Comparison of ENCODE assay signal across 28 cellular contexts in the genomic region with DNA sequence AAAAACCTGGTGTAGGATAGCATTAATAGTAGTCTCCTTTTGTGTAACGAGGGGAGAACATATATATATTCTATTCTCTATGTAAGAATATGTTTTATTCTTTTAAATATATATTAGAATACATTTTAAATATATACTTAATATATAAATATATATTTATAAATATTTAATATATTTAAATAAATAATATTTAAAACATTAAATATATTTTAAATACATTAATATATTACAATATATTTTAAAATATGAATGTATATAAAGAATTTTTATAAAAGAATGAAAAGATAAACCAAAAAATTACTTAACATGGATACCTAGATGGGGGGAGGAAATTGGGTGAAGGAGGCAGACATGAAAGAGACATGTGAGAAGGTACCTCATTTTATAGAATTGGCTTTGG. TPM values are rescaled to one million over a fixed set of nuclear protein-coding genes. Genes with fewer than 3 reads are reported as not detected.
"Had no signal": no experiment of that assay in that cellular context is flagged by ENCODE, and none has a peak within 500 bp of the region (broad histone marks: within the 10 kb centered on the region; RNA-seq: fewer than 3 reads in every experiment).

No MANE protein-coding gene starts in this region.

- H3K9me3 ChIP-seq: left lung, lower lobe of right lung, neutrophil, right lobe of liver, spleen had no signal

- H3K4me1 ChIP-seq: left lung, lower lobe of right lung, neural progenitor cell, right atrium auricular region, right lobe of liver, spleen, tibial nerve, uterus had no signal

- H3K9ac ChIP-seq: neural progenitor cell had no signal

- FAIRE-seq: keratinocyte had no signal

- H3K27ac ChIP-seq: hepatocyte, left lung, lower lobe of right lung, neural progenitor cell, neutrophil, right atrium auricular region, right lobe of liver, spleen, tibial nerve, uterus had no signal

- ATAC-seq: left colon; left lung; lower lobe of right lung; natural killer cell; right lobe of liver; stimulated activated memory B cell treated with anti-CD40 and anti-IgM and Interleukin-4, amounts not matched to agents 10 μg/mL and 1 μg/mL and 100 μg/mL, for 72 hours; stimulated activated naive CD8-positive, alpha-beta T cell treated with anti-CD3 and anti-CD28 coated beads, Interleukin-15, amount 100 ng/mL, for 72 hours had no signal

- H3K36me3 ChIP-seq: left lung, lower lobe of right lung, neural progenitor cell, neutrophil, right atrium auricular region, spleen, tibial nerve, uterus had no signal

- DNase-seq: left colon; left lung; lower lobe of right lung; mammary epithelial cell; mesenchymal stem cell; naive B cell; natural killer cell; nephron progenitor cell; occipital lobe; right lobe of liver; spleen; stimulated activated CD4-positive, alpha-beta T cell treated with anti-CD3 and anti-CD28 coated beads, Interleukin-4, amount 100 ng/mL, for 4 hours; stimulated activated CD8-positive, alpha-beta memory T cell treated with anti-CD3 and anti-CD28 coated beads, Interleukin-4, amount 100 ng/mL, for 48 hours; stimulated activated naive CD4-positive, alpha-beta T cell treated with Interleukin-2 at 50 U/mL for 16 hours; stimulated activated naive CD8-positive, alpha-beta T cell treated with anti-CD3 and anti-CD28 coated beads, Interleukin-15, amount 100 ng/mL, for 72 hours; substantia nigra; uterus had no signal

- H3K4me3 ChIP-seq: hepatocyte, left lung, lower lobe of right lung, neural progenitor cell, right atrium auricular region, right lobe of liver, spleen, tibial nerve, uterus had no signal

RNA-seq across cellular contexts. Expression of gene ZNF831, which starts 53.0 kb away (rescaled TPM):
- total RNA-seq: hepatocyte, mammary epithelial cell, osteocyte, progenitor cell of endocrine pancreas, pulmonary artery endothelial cell, renal cortical epithelial cell had no signal
- polyA plus RNA-seq: hepatocyte, keratinocyte, mammary epithelial cell had no signal
